ENCODE assay signal across 17 cellular contexts in genomic region chr6:147738516-147739187, GRCh38.
DNase-seq lines count a peak whose midpoint lies in the region; ATAC-seq, FAIRE-seq and TF ChIP-seq lines count a peak whose summit lies in the region.
"Had no signal": no experiment of that assay in that cellular context is flagged by ENCODE, and none has a peak within 500 bp of the region (broad histone marks: within the 10 kb centered on the region; RNA-seq: fewer than 3 reads in every experiment).

No MANE protein-coding gene starts in this region.

- DNase-seq in breast epithelium (ENCODE audit: low spot score in 2 of 2) (no peak), trophoblast cell (peak in 1 of 2 donors; percentile 69), small intestine (no peak), C1 segment of cervical spinal cord (lab: John Stamatoyannopoulos, UW) (no peak)
- DNase-seq: activated CD4-positive, alpha-beta T cell treated with anti-CD3 and anti-CD28 coated beads, Interleukin-2, amount 50 U/mL, for 1 hour; CD8-positive, alpha-beta memory T cell; effector memory CD4-positive, alpha-beta T cell; H7; NCI-H2171; occipital lobe; T-helper 2 cell; transverse colon had no signal

- H3K4me1 ChIP-seq in KMS-11 (ENCODE audit: low read depth, poor library complexity, severe bottlenecking) (peaks cover 19% of the 10 kb centered on the region), breast epithelium (no peaks in the 10 kb centered on the region), trophoblast cell (ENCODE audit: control insufficient read depth in 1 of 2, insufficient read depth in 2 of 2, low read length in 2 of 2) (peaks cover 11 to 14% of the 10 kb centered on the region in 2 experiments), small intestine (ENCODE audit: control insufficient read depth in 2 of 2, insufficient read depth in 1 of 2, low read depth in 1 of 2, low read length in 1 of 2) (no peaks in the 10 kb centered on the region)
- H3K4me1 ChIP-seq: transverse colon had no signal

- no peak overlapping the region for H2AFZ ChIP-seq in KMS-11 (ENCODE audit: low read depth)
- no peak overlapping the region for H2AFZ ChIP-seq in trophoblast cell (ENCODE audit: insufficient read depth, low read length, poor library complexity)

- H4K12ac ChIP-seq in trophoblast cell (ENCODE audit: low read depth, low read length), result no peak overlapping the region

- no peak for TF ChIP-seq CTCF in KMS-11 (conservative IDR thresholded peaks at IDR 0.05; ENCODE audit: low read depth, low read length)
- TF ChIP-seq CTCF in breast epithelium (IDR thresholded peaks at IDR 0.05), result no peak

- peak overlapping the region; percentile 80 for H2BK5ac ChIP-seq in trophoblast cell (ENCODE audit: low read depth, low read length, poor library complexity)

- H4K8ac ChIP-seq in trophoblast cell (ENCODE audit: low read depth, low read length), result no peak overlapping the region

- H3K9ac ChIP-seq in KMS-11 (no peak overlapping the region), trophoblast cell (ENCODE audit: low read length) (no peak overlapping the region)

- H4K20me1 ChIP-seq in KMS-11 (ENCODE audit: insufficient read depth), result no peaks in the 10 kb centered on the region

- H2AK5ac ChIP-seq in trophoblast cell (ENCODE audit: low read length), result no peak overlapping the region

- H3K4me2 ChIP-seq in KMS-11 (peak overlapping the region; percentile 37; the same call in 1 of the 2 replicates), trophoblast cell (ENCODE audit: low read length) (peak overlapping the region; percentile 12)

- no peaks in the 10 kb centered on the region for H3K36me3 ChIP-seq in KMS-11 (ENCODE audit: insufficient read depth)
- H3K36me3 ChIP-seq in breast epithelium, result no peaks in the 10 kb centered on the region
- no peaks in the 10 kb centered on the region for H3K36me3 ChIP-seq in trophoblast cell (ENCODE audit: control insufficient read depth in 1 of 2, insufficient read depth in 2 of 2, low read length in 2 of 2)
- no peaks in the 10 kb centered on the region for H3K36me3 ChIP-seq in small intestine (ENCODE audit: control insufficient read depth in 2 of 2, insufficient read depth in 2 of 2, low read length in 2 of 2)
- H3K36me3 ChIP-seq: transverse colon had no signal

- ATAC-seq in GM19452 (IDR thresholded peaks at IDR 0.05; ENCODE audit: unreplicated experiment) (peak; percentile 57), HG02798 (IDR thresholded peaks at IDR 0.05; ENCODE audit: poor library complexity, unreplicated experiment) (no peak), GM21786 (IDR thresholded peaks at IDR 0.05; ENCODE audit: unreplicated experiment) (no peak)

- no peaks in the 10 kb centered on the region for H3K27me3 ChIP-seq in KMS-11 (ENCODE audit: insufficient read depth, low read depth)
- no peaks in the 10 kb centered on the region for H3K27me3 ChIP-seq in breast epithelium
- no peaks in the 10 kb centered on the region for H3K27me3 ChIP-seq in trophoblast cell (ENCODE audit: insufficient read depth, low read length)
- no peaks in the 10 kb centered on the region for H3K27me3 ChIP-seq in small intestine (ENCODE audit: control insufficient read depth in 2 of 2, insufficient read depth in 2 of 2, low read length in 2 of 2)
- H3K27me3 ChIP-seq: transverse colon had no signal

- H3K4me3 ChIP-seq in KMS-11 (IDR thresholded peaks at IDR 0.05; ENCODE audit: insufficient read depth, low read depth, low read length) (no peak overlapping the region), breast epithelium (peak overlapping the region in 1 of 3 donors; percentile 24), trophoblast cell (ENCODE audit: low read depth, low read length) (no peak overlapping the region), small intestine (ENCODE audit: low read depth in 1 of 2, low read length in 2 of 2) (no peak overlapping the region)
- H3K4me3 ChIP-seq: lung, transverse colon had no signal

- no peak overlapping the region for H3K23ac ChIP-seq in trophoblast cell (ENCODE audit: low read length)

- H3K14ac ChIP-seq in trophoblast cell (ENCODE audit: low read length), result peak overlapping the region; percentile 37

- TF ChIP-seq POLR2A in breast epithelium (IDR thresholded peaks at IDR 0.05), result no peak

- H3K4ac ChIP-seq in trophoblast cell (ENCODE audit: low read depth, low read length), result no peak overlapping the region

- peak overlapping the region; percentile 57 for H4K91ac ChIP-seq in trophoblast cell (ENCODE audit: low read depth, low read length)

- peaks cover 11% of the 10 kb centered on the region for H3K79me1 ChIP-seq in trophoblast cell (ENCODE audit: low read length)

- no peak for FAIRE-seq in small intestine (lab: Jason Lieb, UNC)

- H3K9me3 ChIP-seq in breast epithelium, result no peaks in the 10 kb centered on the region
- H3K9me3 ChIP-seq in trophoblast cell (ENCODE audit: insufficient read depth, low read depth, low read length), result no peaks in the 10 kb centered on the region
- H3K9me3 ChIP-seq in small intestine (ENCODE audit: control insufficient read depth, low read depth), result no peaks in the 10 kb centered on the region
- H3K9me3 ChIP-seq: transverse colon had no signal

- no CpG with 5 or more reads among the region's 3 CpGs for WGBS in trophoblast cell (ENCODE audit: extremely low coverage, insufficient coverage, insufficient read length)
- 24 to 45% (median 30%) methylated on average over 3 of the region's 3 CpGs for WGBS in small intestine, 3 donors

- intact Hi-C loops in breast epithelium (cut with DNase I; ENCODE audit: low total_unique reads), result no loop called here

- H3K79me2 ChIP-seq in KMS-11 (ENCODE audit: insufficient read depth, low read depth), result no peaks in the 10 kb centered on the region
- H3K79me2 ChIP-seq in trophoblast cell (ENCODE audit: control insufficient read depth, insufficient read depth, low read length, poor library complexity), result no peaks in the 10 kb centered on the region

- H3K27ac ChIP-seq in KMS-11 (no peak overlapping the region), breast epithelium (peak overlapping the region; percentile 29 to 56), trophoblast cell (ENCODE audit: low read depth, low read length) (peak overlapping the region; percentile 59), small intestine (ENCODE audit: low read depth in 1 of 2, low read length in 1 of 2) (no peak overlapping the region)
- H3K27ac ChIP-seq: transverse colon had no signal

- H3K18ac ChIP-seq in trophoblast cell (ENCODE audit: low read length), result peak overlapping the region; percentile 78

- H2BK120ac ChIP-seq in trophoblast cell (ENCODE audit: insufficient read depth, low read length, poor library complexity), result peak overlapping the region; percentile 58

- H2BK12ac ChIP-seq in trophoblast cell (ENCODE audit: low read length), result peak overlapping the region; percentile 80

Comparison
In these comparisons a context has a peak if more than half of its experiments do, and no peak if none do; other contexts are left out.
1. H3K27ac ChIP-seq: peak in breast epithelium (2 of 2) and trophoblast cell (single experiment); none in KMS-11 (single experiment) and small intestine (0 of 2).